Comparison of ENCODE assay signal across 25 cellular contexts in genomic region chr5:140509898-140510297, GRCh38. TPM values are rescaled to one million over a fixed set of nuclear protein-coding genes. Genes with fewer than 3 reads are reported as not detected.
DNase-seq lines count a peak whose midpoint lies in the region; ATAC-seq and TF ChIP-seq lines count a peak whose summit lies in the region.
"Had no signal": no experiment of that assay in that cellular context is flagged by ENCODE, and none has a peak within 500 bp of the region (broad histone marks: within the 10 kb centered on the region; RNA-seq: fewer than 3 reads in every experiment).

No MANE protein-coding gene starts in this region.

- no peaks in the 10 kb centered on the region for H3K9me3 ChIP-seq in sigmoid colon
- H3K9me3 ChIP-seq: A549, Caco-2 had no signal

- H3K27ac ChIP-seq in sigmoid colon: no peak overlapping the region
- H3K27ac ChIP-seq: A549; BLaER1 treated with 17β-estradiol and CSF1 and Interleukin-3, amounts not matched to agents 10 nM and 100 nM had no signal

- WGBS in sigmoid colon, 2 donors: 89 to 93% methylated on average over 4 of the region's 4 CpGs

- TF ChIP-seq CTCF in endothelial cell (IDR thresholded peaks at IDR 0.05; ENCODE audit: unreplicated experiment): no peak
- no peak for TF ChIP-seq CTCF in sigmoid colon (IDR thresholded peaks at IDR 0.05)

- no peaks in the 10 kb centered on the region for H3K27me3 Mint-ChIP-seq in endothelial cell (ENCODE audit: unreplicated experiment)
- H3K27me3 Mint-ChIP-seq: CD4-positive, alpha-beta memory T cell; T-cell had no signal

- peaks cover 19% of the 10 kb centered on the region for H3K36me3 Mint-ChIP-seq in endothelial cell (ENCODE audit: low read depth, unreplicated experiment)

- peak overlapping the region; percentile 8 for H3K27ac Mint-ChIP-seq in endothelial cell (ENCODE audit: unreplicated experiment)
- H3K27ac Mint-ChIP-seq: GM23338, HFFc6, T-cell had no signal

- ATAC-seq in HG03025 (IDR thresholded peaks at IDR 0.05; ENCODE audit: low FRiP score, unreplicated experiment): no peak
- ATAC-seq in activated CD4-positive, CD25-positive, alpha-beta regulatory T cell treated with anti-CD3 and anti-CD28 coated beads, Interleukin-2, amount 50 U/mL, for 24 hours: no peak
- ATAC-seq: A549, GM23338, HepG2, T-cell had no signal

- H3K4me3 ChIP-seq in sigmoid colon: no peak overlapping the region
- H3K4me3 ChIP-seq: A549; BLaER1 treated with 17β-estradiol and CSF1 and Interleukin-3, amounts not matched to agents 10 nM and 100 nM; GM23338 had no signal

- no peak for TF ChIP-seq EP300 in sigmoid colon (IDR thresholded peaks at IDR 0.05)

- TF ChIP-seq POLR2A in sigmoid colon (IDR thresholded peaks at IDR 0.05): no peak

- peaks cover 15% of the 10 kb centered on the region for H3K4me1 Mint-ChIP-seq in endothelial cell (ENCODE audit: unreplicated experiment)
- H3K4me1 Mint-ChIP-seq: CD4-positive, alpha-beta memory T cell; GM23338; H9; T-cell had no signal

- no peaks in the 10 kb centered on the region for H3K27me3 ChIP-seq in sigmoid colon
- H3K27me3 ChIP-seq: BLaER1 treated with 17β-estradiol and CSF1 and Interleukin-3, amounts not matched to agents 10 nM and 100 nM had no signal

- peaks cover 36 to 100% (median 64%) of the 10 kb centered on the region in 4 donors for H3K36me3 ChIP-seq in sigmoid colon

- no peaks in the 10 kb centered on the region for H3K9me3 Mint-ChIP-seq in endothelial cell (ENCODE audit: unreplicated experiment)
- H3K9me3 Mint-ChIP-seq: CD4-positive, alpha-beta memory T cell; GM23338; H9; HFFc6; T-cell had no signal

- no peaks in the 10 kb centered on the region for H3K4me1 ChIP-seq in sigmoid colon
- H3K4me1 ChIP-seq: A549; BLaER1 treated with 17β-estradiol and CSF1 and Interleukin-3, amounts not matched to agents 10 nM and 100 nM; Caco-2 had no signal

- H3K4me3 Mint-ChIP-seq in endothelial cell (ENCODE audit: unreplicated experiment): no peak overlapping the region
- H3K4me3 Mint-ChIP-seq: CD4-positive, alpha-beta memory T cell; GM23338; H9; HFFc6; T-cell had no signal

- DNase-seq in COR-L47 (lab: John Stamatoyannopoulos, UW) (peak; percentile 8), NCI-H1105 (lab: John Stamatoyannopoulos, UW) (peak; percentile 4), NCI-H748 treated with DMSO at 0.1 percent for 48 hours (lab: John Stamatoyannopoulos, UW) (peak; percentile 45), endothelial cell (ENCODE audit: low spot score) (no peak), sigmoid colon (no peak)
- DNase-seq: AML-193; Caco-2; CD4-positive, alpha-beta memory T cell; H9; HFFc6; Karpas-422; NCI-H187 treated with DMSO at 0.1 percent for 48 hours; NCI-H2171; NCI-H524; NCI-H82; Right ventricle myocardium superior; RPMI8226; T-cell had no signal

- intact Hi-C loops in sigmoid colon (cut with DNase I): no loop called here

RNA-seq across cellular contexts. Expression of gene EIF4EBP3, which starts 37.6 kb away (rescaled TPM):
- total RNA-seq in endothelial cell (ENCODE audit: unreplicated experiment) (16.4 TPM), sigmoid colon (10 to 100 TPM in 2 of 4 donors, 1 to 10 TPM in 2; 6.5 to 21.0 (median 12.1) TPM)
- 10 to 100 TPM; 37.2 to 60.7 (median 53.9) TPM for polyA plus RNA-seq in sigmoid colon
- total RNA-seq: HT1080 had no signal

RNA-seq across cellular contexts. Expression of gene SRA1, which starts 47.4 kb away (rescaled TPM):
- total RNA-seq in endothelial cell (ENCODE audit: unreplicated experiment) (17.1 TPM), sigmoid colon (10 to 100 TPM; 17.8 to 30.5 (median 21.1) TPM)
- 10 to 100 TPM; 32.7 to 48.3 (median 35.4) TPM for polyA plus RNA-seq in sigmoid colon

RNA-seq across cellular contexts. Expression of gene APBB3, which starts 54.5 kb away (rescaled TPM):
- total RNA-seq in endothelial cell (ENCODE audit: unreplicated experiment) (24.6 TPM), sigmoid colon (10 to 100 TPM; 13.5 to 25.9 (median 19.3) TPM)
- 10 to 100 TPM in 1 of 3 donors, 1 to 10 TPM in 2; 4.2 to 27.9 (median 4.4) TPM for polyA plus RNA-seq in sigmoid colon

RNA-seq across cellular contexts. Expression of gene SLC35A4, which starts 54.7 kb away (rescaled TPM):
- total RNA-seq in endothelial cell (ENCODE audit: unreplicated experiment): 91.2 TPM
- total RNA-seq in sigmoid colon: 10 to 100 TPM; 14.2 to 19.7 (median 17.9) TPM
- polyA plus RNA-seq in sigmoid colon: 100 to 1,000 TPM in 1 of 3 donors, 10 to 100 TPM in 2; 60.1 to 101 (median 65.9) TPM

Comparison
In these comparisons a context has a peak if more than half of its experiments do, and no peak if none do; other contexts are left out.
1. DNase-seq: peak in COR-L47 (single experiment), NCI-H1105 (single experiment) and NCI-H748 treated with DMSO at 0.1 percent for 48 hours (single experiment); none in endothelial cell (single experiment) and sigmoid colon (single experiment).